ENCODE assay signal across 1 cellular context in the genomic region with DNA sequence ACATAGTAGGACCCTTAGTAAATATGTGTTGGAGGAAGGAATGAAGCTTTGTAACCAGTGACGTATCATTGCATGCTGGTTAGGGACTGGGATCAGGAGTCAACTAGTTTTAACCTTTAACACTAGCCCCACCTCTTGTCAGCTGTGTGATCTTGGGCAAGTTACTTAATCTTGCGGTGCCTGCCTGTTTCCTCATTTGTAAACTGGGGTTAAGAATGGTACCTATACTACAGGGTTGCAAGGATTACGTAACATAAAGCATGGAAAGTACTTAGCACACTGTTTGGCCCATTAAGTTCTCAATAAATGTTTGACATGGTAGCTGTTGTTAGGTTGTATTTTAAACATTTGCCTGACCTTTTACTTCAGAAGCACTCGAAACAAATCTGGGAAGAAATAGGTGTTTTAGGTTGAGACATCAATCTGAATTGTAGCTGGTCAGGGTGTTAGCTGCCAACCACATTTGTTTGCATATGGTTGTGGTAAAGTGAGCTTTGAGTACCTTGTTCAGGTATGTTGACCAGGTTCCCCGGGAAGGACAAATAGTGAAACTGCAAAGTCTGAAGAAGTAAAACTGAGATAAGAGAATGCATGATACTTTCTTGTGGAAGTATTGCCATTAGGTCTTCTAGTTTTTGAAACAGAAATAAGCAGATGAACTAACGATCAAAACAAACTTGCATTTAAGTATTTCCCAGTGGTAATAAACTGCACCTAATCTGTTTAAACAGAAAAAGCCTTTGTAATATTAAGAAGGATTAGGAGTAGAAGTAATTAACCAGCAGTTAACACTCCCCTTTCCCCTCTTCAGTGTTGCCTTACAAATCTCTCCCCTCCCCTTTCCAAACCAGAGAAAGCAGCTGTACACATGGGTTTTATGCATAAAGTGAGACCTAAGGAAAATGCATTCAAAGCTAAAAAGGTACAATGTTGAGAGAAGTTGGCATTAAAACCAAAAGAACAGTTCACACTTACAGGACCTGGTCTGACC.
TF ChIP-seq lines count a peak whose summit lies in the region.

No MANE protein-coding gene starts in this region.

TF ChIP-seq in GM12878, 131 proteins besides CTCF, POLR2A, EP300 and RAD21 (continued from another document):
- TF ChIP-seq REST (IDR thresholded peaks at IDR 0.05; ENCODE audit: low read depth, low read length): no peak
- no peak for TF ChIP-seq RB1 (IDR thresholded peaks at IDR 0.05; ENCODE audit: borderline replicate concordance)
- TF ChIP-seq RUNX3 (IDR thresholded peaks at IDR 0.05; ENCODE audit: low read length): peak; percentile 74
- TF ChIP-seq NR2F1 (conservative IDR thresholded peaks at IDR 0.05): no peak
- TF ChIP-seq MEF2A (IDR thresholded peaks at IDR 0.05; ENCODE audit: insufficient read depth, low read depth, low read length): no peak
